12 cellular contexts compared by ENCODE assay signal in the genomic region with DNA sequence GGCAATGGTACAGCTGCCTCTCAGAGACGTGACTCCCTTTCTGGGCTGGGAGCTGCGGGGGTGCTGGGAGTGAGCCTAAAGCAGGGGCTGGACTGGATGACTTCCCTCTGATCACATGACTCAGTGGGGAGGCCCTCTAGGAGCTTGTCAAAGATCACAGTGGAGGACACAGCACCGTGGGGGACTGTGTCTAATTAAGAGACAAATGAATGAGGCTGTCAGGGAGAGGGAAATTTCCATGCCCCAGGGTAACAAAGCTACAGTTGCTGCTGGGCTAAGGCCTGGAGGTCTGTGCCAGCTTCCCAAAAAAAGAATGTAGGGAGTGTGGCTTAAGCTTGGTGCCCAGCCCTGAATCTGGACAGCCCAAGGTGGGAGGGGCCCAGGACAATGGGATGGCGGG.
DNase-seq lines count a peak whose midpoint lies in the region; ATAC-seq and TF ChIP-seq lines count a peak whose summit lies in the region.
"Had no signal": no experiment of that assay in that cellular context is flagged by ENCODE, and none has a peak within 500 bp of the region (broad histone marks: within the 10 kb centered on the region; RNA-seq: fewer than 3 reads in every experiment).

No MANE protein-coding gene starts in this region.

- H3K4me3 ChIP-seq in fibroblast of mammary gland (ENCODE audit: control insufficient read depth, low read depth, low read length) = no peak overlapping the region
- no peak overlapping the region for H3K4me3 ChIP-seq in neuronal stem cell (ENCODE audit: low read length in 2 of 2)
- H3K4me3 ChIP-seq: prostate gland had no signal

- H3K36me3 ChIP-seq in neuronal stem cell (replicated peaks in 1 of 2; ENCODE audit: control insufficient read depth in 2 of 2, insufficient read depth in 2 of 2, low read length in 2 of 2) = no peaks in the 10 kb centered on the region
- H3K36me3 ChIP-seq: prostate gland had no signal

- H2BK12ac ChIP-seq in neuronal stem cell (ENCODE audit: low read length) = no peak overlapping the region

- no peak overlapping the region for H3K9ac ChIP-seq in neuronal stem cell (ENCODE audit: low read depth, low read length, poor library complexity)

- no peak overlapping the region for H2BK120ac ChIP-seq in neuronal stem cell (ENCODE audit: low read depth, low read length)

- H3K18ac ChIP-seq in neuronal stem cell (ENCODE audit: low read length) = no peak overlapping the region

- H3K79me1 ChIP-seq in neuronal stem cell (ENCODE audit: low read depth, low read length) = no peaks in the 10 kb centered on the region

- no peak overlapping the region for H3K4ac ChIP-seq in neuronal stem cell (ENCODE audit: low read length)

- no peak overlapping the region for H4K8ac ChIP-seq in neuronal stem cell (ENCODE audit: low read depth, low read length)

- no peak overlapping the region for H3K14ac ChIP-seq in neuronal stem cell (ENCODE audit: low read length)

- H3K23ac ChIP-seq in neuronal stem cell (ENCODE audit: low read depth, low read length, poor library complexity) = no peak overlapping the region

- no peak for TF ChIP-seq CTCF in fibroblast of mammary gland (conservative IDR thresholded peaks at IDR 0.05; ENCODE audit: control insufficient read depth, insufficient read depth, low read depth, low read length)

- H3K27ac ChIP-seq in neuronal stem cell (replicated peaks; ENCODE audit: low read length) = peak overlapping the region; percentile 55
- H3K27ac ChIP-seq: foreskin keratinocyte, prostate gland had no signal

- no peaks in the 10 kb centered on the region for H3K9me3 ChIP-seq in neuronal stem cell (replicated peaks in 1 of 2; ENCODE audit: control insufficient read depth in 2 of 2, insufficient read depth in 1 of 2, low read depth in 1 of 2, low read length in 2 of 2)
- H3K9me3 ChIP-seq: prostate gland had no signal

- H2BK15ac ChIP-seq in neuronal stem cell (ENCODE audit: low read length) = no peak overlapping the region

- WGBS in neuronal stem cell (ENCODE audit: extremely low coverage in 2 of 2, insufficient read length in 2 of 2, insufficient replicate concordance in 1 of 2), 2 donors = no CpG with 5 or more reads among the region's 4 CpGs

- H2BK5ac ChIP-seq in neuronal stem cell (ENCODE audit: low read length) = no peak overlapping the region

- H3K27me3 ChIP-seq in neuronal stem cell (ENCODE audit: control insufficient read depth in 3 of 3, insufficient read depth in 3 of 3, low read depth in 1 of 3, low read length in 3 of 3) = peaks cover 0 to 9% (median 0%) of the 10 kb centered on the region in 3 experiments

- H2AFZ ChIP-seq in neuronal stem cell (ENCODE audit: low read length) = peak overlapping the region; percentile 67

- no peak overlapping the region for H2AK5ac ChIP-seq in neuronal stem cell (ENCODE audit: low read depth, low read length)

- peaks cover 8 to 9% of the 10 kb centered on the region in 2 donors for H3K4me1 ChIP-seq in neuronal stem cell (ENCODE audit: control insufficient read depth in 2 of 2, insufficient read depth in 1 of 2, low read depth in 1 of 2, low read length in 2 of 2)
- H3K4me1 ChIP-seq: prostate gland had no signal

- H4K91ac ChIP-seq in neuronal stem cell (ENCODE audit: low read depth, low read length, poor library complexity) = no peak overlapping the region

- H3K4me2 ChIP-seq in neuronal stem cell (ENCODE audit: insufficient read depth, low read length, poor library complexity, severe bottlenecking) = no peak overlapping the region

- DNase-seq in EH (ENCODE audit: low read depth) (peak; percentile 66), NCI-H774 (lab: John Stamatoyannopoulos, UW) (peak; percentile 62), fibroblast of mammary gland (ENCODE audit: low read depth) (peak; percentile 5), neuronal stem cell (ENCODE audit: low spot score) (peak; percentile 65), activated gamma-delta T cell (lab: John Stamatoyannopoulos, UW) (no peak), AML-193 (lab: John Stamatoyannopoulos, UW) (no peak)
- DNase-seq: activated naive CD4-positive, alpha-beta T cell treated with anti-CD3 and anti-CD28 coated beads, Interleukin-2, amount 10 ng/mL, durations not matched to agents 7 days and 5 days; foreskin keratinocyte; T-helper 17 cell had no signal

- no peak for ATAC-seq in GM21381 (IDR thresholded peaks at IDR 0.05; ENCODE audit: unreplicated experiment)
- no peak for ATAC-seq in HG02610 (IDR thresholded peaks at IDR 0.05; ENCODE audit: unreplicated experiment)
- ATAC-seq: foreskin keratinocyte, T-helper 17 cell had no signal

Comparison
In these comparisons a context has a peak if more than half of its experiments do, and no peak if none do; other contexts are left out.
1. DNase-seq: peak in EH (single experiment), NCI-H774 (single experiment), fibroblast of mammary gland (single experiment) and neuronal stem cell (single experiment); none in activated gamma-delta T cell (single experiment) and AML-193 (0 of 2).